35 cellular contexts compared by ENCODE assay signal in the genomic region with DNA sequence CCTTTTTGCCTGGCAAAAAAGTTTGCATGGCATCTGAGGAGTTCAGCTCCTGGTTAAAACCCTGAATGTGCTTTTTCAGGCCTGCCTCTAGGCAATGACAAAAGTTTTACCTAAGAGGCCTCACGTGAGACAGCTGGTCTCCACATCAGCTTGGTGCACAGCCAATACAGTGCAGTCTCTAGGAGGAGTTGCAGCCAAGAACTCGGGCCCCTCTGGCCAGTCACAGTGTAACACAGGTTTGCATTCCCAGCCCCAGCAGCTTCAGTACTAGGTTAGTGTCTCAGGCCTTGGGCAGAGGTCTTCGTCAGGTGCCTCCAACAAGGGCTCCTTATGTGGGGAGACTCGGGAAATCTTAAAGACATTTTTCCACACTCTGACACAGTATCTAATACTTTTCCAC.
"Had no signal": no experiment of that assay in that cellular context is flagged by ENCODE, and none has a peak within 500 bp of the region (broad histone marks: within the 10 kb centered on the region; RNA-seq: fewer than 3 reads in every experiment).

No MANE protein-coding gene starts in this region.

- H3K27ac Mint-ChIP-seq: activated CD4-positive, alpha-beta memory T cell treated with anti-CD3 and anti-CD28 coated beads for 36 hours; activated CD4-positive, alpha-beta T cell treated with anti-CD3 and anti-CD28 coated beads, Interleukin-2, amount 10 ng/mL, durations not matched to agents 24 days and 14 days; activated naive CD4-positive, alpha-beta T cell treated with anti-CD3 and anti-CD28 coated beads, Interleukin-2, amount 10 ng/mL, durations not matched to agents 7 days and 5 days; activated naive CD8-positive, alpha-beta T cell treated with anti-CD3 and anti-CD28 coated beads, Interleukin-2, amount 10 ng/mL, durations not matched to agents 7 days and 5 days; dendritic cell treated with granulocyte-macrophage colony-stimulating factor and Interleukin-4, amounts not matched to agents 40 ng/mL and 50 ng/mL, for 4 days; mesothelial cell of epicardium; naive B cell; stimulated activated memory B cell treated with anti-CD40 and anti-IgM and Interleukin-4, amounts not matched to agents 10 μg/mL and 1 μg/mL and 100 μg/mL, for 72 hours; stimulated activated naive CD8-positive, alpha-beta T cell treated with anti-CD3 and anti-CD28 coated beads, Interleukin-15, amount 100 ng/mL, for 72 hours; T-helper 1 cell treated with Interleukin-12 subunit alpha and Interleukin-12 subunit beta and Interleukin-4 antibody, amounts not matched to agents 30 μg/mL and 1 μg/mL, for 36 hours; type B pancreatic cell had no signal

- H3K36me3 ChIP-seq: esophagus squamous epithelium, gastrocnemius medialis, left lung, pancreas, prostate gland, sigmoid colon, WERI-Rb-1 had no signal

- H3K27ac ChIP-seq: epithelial cell of prostate, esophagus squamous epithelium, gastrocnemius medialis, left lung, pancreas, prostate gland, sigmoid colon, WERI-Rb-1 had no signal

- H3K36me3 Mint-ChIP-seq: activated CD4-positive, alpha-beta memory T cell treated with anti-CD3 and anti-CD28 coated beads for 36 hours; activated naive CD4-positive, alpha-beta T cell treated with anti-CD3 and anti-CD28 coated beads, Interleukin-2, amount 10 ng/mL, durations not matched to agents 7 days and 5 days; activated naive CD8-positive, alpha-beta T cell treated with anti-CD3 and anti-CD28 coated beads, Interleukin-2, amount 10 ng/mL, durations not matched to agents 7 days and 5 days; mesothelial cell of epicardium; naive B cell; stimulated activated memory B cell treated with anti-CD40 and anti-IgM and Interleukin-4, amounts not matched to agents 10 μg/mL and 1 μg/mL and 100 μg/mL, for 72 hours; type B pancreatic cell had no signal

- H3K4me1 Mint-ChIP-seq: activated CD4-positive, alpha-beta T cell treated with anti-CD3 and anti-CD28 coated beads, Interleukin-2, amount 10 ng/mL, durations not matched to agents 24 days and 14 days; activated naive CD4-positive, alpha-beta T cell treated with anti-CD3 and anti-CD28 coated beads, Interleukin-2, amount 10 ng/mL, durations not matched to agents 7 days and 5 days; activated naive CD8-positive, alpha-beta T cell treated with anti-CD3 and anti-CD28 coated beads, Interleukin-2, amount 10 ng/mL, durations not matched to agents 7 days and 5 days; mesothelial cell of epicardium; naive B cell; stimulated activated memory B cell treated with anti-CD40 and anti-IgM and Interleukin-4, amounts not matched to agents 10 μg/mL and 1 μg/mL and 100 μg/mL, for 72 hours; stimulated activated naive CD8-positive, alpha-beta T cell treated with anti-CD3 and anti-CD28 coated beads, Interleukin-15, amount 100 ng/mL, for 72 hours had no signal

- H3K9me3 ChIP-seq: esophagus squamous epithelium, gastrocnemius medialis, left lung, pancreas, prostate gland, sigmoid colon had no signal

- H3K4me3 ChIP-seq: esophagus squamous epithelium, gastrocnemius medialis, left lung, pancreas, prostate gland, sigmoid colon had no signal

- ATAC-seq: gastrocnemius medialis; left lung; pancreas; stimulated activated memory B cell treated with anti-CD40 and anti-IgM and Interleukin-4, amounts not matched to agents 10 μg/mL and 1 μg/mL and 100 μg/mL, for 72 hours; stimulated activated naive CD8-positive, alpha-beta T cell treated with anti-CD3 and anti-CD28 coated beads, Interleukin-15, amount 100 ng/mL, for 72 hours had no signal

- H3K4me1 ChIP-seq: esophagus squamous epithelium, gastrocnemius medialis, left lung, prostate gland, sigmoid colon had no signal

- DNase-seq: activated CD4-positive, alpha-beta memory T cell treated with anti-CD3 and anti-CD28 coated beads for 36 hours; activated CD4-positive, alpha-beta T cell treated with anti-CD3 and anti-CD28 coated beads, Interleukin-2, amount 10 ng/mL, durations not matched to agents 24 days and 14 days; activated CD4-positive, CD25-positive, alpha-beta regulatory T cell treated with anti-CD3 and anti-CD28 coated beads, Interleukin-2, amount 50 U/mL, for 72 hours; activated CD8-positive, alpha-beta memory T cell treated with anti-CD3 and anti-CD28 coated beads, Interleukin-2, amount 50 U/mL, for 4 hours; activated gamma-delta T cell; activated naive CD4-positive, alpha-beta T cell treated with anti-CD3 and anti-CD28 coated beads, Interleukin-2, amount 10 ng/mL, durations not matched to agents 7 days and 5 days; activated naive CD8-positive, alpha-beta T cell treated with anti-CD3 and anti-CD28 coated beads, Interleukin-2, amount 10 ng/mL, durations not matched to agents 7 days and 5 days; activated T-cell treated with anti-CD3 and anti-CD28 coated beads, Interleukin-2, amount 50 U/mL, for 1 hour; central memory CD4-positive, alpha-beta T cell; effector CD4-positive, alpha-beta T cell; esophagus squamous epithelium; gastrocnemius medialis; hypothalamus; kidney glomerular epithelial cell; left lung; mammary epithelial cell; naive B cell; nucleus accumbens; pancreas; retina; sigmoid colon; small intestine; stimulated activated CD4-positive, alpha-beta T cell treated with anti-CD3 and anti-CD28 coated beads, Interleukin-4, amount 100 ng/mL, for 24 hours; stimulated activated naive CD8-positive, alpha-beta T cell treated with anti-CD3 and anti-CD28 coated beads, Interleukin-15, amount 100 ng/mL, for 72 hours; substantia nigra; SW 1271; T-helper 9 cell; WERI-Rb-1 had no signal

- H3K27me3 ChIP-seq: esophagus squamous epithelium, gastrocnemius medialis, left lung, pancreas, sigmoid colon had no signal

- H3K4me3 Mint-ChIP-seq: activated CD4-positive, alpha-beta memory T cell treated with anti-CD3 and anti-CD28 coated beads for 36 hours; activated CD4-positive, alpha-beta T cell treated with anti-CD3 and anti-CD28 coated beads, Interleukin-2, amount 10 ng/mL, durations not matched to agents 24 days and 14 days; activated naive CD4-positive, alpha-beta T cell treated with anti-CD3 and anti-CD28 coated beads, Interleukin-2, amount 10 ng/mL, durations not matched to agents 7 days and 5 days; activated naive CD8-positive, alpha-beta T cell treated with anti-CD3 and anti-CD28 coated beads, Interleukin-2, amount 10 ng/mL, durations not matched to agents 7 days and 5 days; dendritic cell treated with granulocyte-macrophage colony-stimulating factor and Interleukin-4, amounts not matched to agents 40 ng/mL and 50 ng/mL, for 4 days; mesothelial cell of epicardium; stimulated activated memory B cell treated with anti-CD40 and anti-IgM and Interleukin-4, amounts not matched to agents 10 μg/mL and 1 μg/mL and 100 μg/mL, for 72 hours; stimulated activated naive CD8-positive, alpha-beta T cell treated with anti-CD3 and anti-CD28 coated beads, Interleukin-15, amount 100 ng/mL, for 72 hours; T-helper 1 cell treated with Interleukin-12 subunit alpha and Interleukin-12 subunit beta and Interleukin-4 antibody, amounts not matched to agents 30 μg/mL and 1 μg/mL, for 36 hours; type B pancreatic cell had no signal

- H3K9me3 Mint-ChIP-seq: activated CD4-positive, alpha-beta T cell treated with anti-CD3 and anti-CD28 coated beads, Interleukin-2, amount 10 ng/mL, durations not matched to agents 24 days and 14 days; activated naive CD8-positive, alpha-beta T cell treated with anti-CD3 and anti-CD28 coated beads, Interleukin-2, amount 10 ng/mL, durations not matched to agents 7 days and 5 days; dendritic cell treated with granulocyte-macrophage colony-stimulating factor and Interleukin-4, amounts not matched to agents 40 ng/mL and 50 ng/mL, for 4 days; mesothelial cell of epicardium; stimulated activated memory B cell treated with anti-CD40 and anti-IgM and Interleukin-4, amounts not matched to agents 10 μg/mL and 1 μg/mL and 100 μg/mL, for 72 hours; stimulated activated naive CD8-positive, alpha-beta T cell treated with anti-CD3 and anti-CD28 coated beads, Interleukin-15, amount 100 ng/mL, for 72 hours; type B pancreatic cell had no signal

- H3K27me3 Mint-ChIP-seq: activated CD4-positive, alpha-beta memory T cell treated with anti-CD3 and anti-CD28 coated beads for 36 hours; activated CD4-positive, alpha-beta T cell treated with anti-CD3 and anti-CD28 coated beads, Interleukin-2, amount 10 ng/mL, durations not matched to agents 24 days and 14 days; activated naive CD4-positive, alpha-beta T cell treated with anti-CD3 and anti-CD28 coated beads, Interleukin-2, amount 10 ng/mL, durations not matched to agents 7 days and 5 days; activated naive CD8-positive, alpha-beta T cell treated with anti-CD3 and anti-CD28 coated beads, Interleukin-2, amount 10 ng/mL, durations not matched to agents 7 days and 5 days; dendritic cell treated with granulocyte-macrophage colony-stimulating factor and Interleukin-4, amounts not matched to agents 40 ng/mL and 50 ng/mL, for 4 days; naive B cell; stimulated activated memory B cell treated with anti-CD40 and anti-IgM and Interleukin-4, amounts not matched to agents 10 μg/mL and 1 μg/mL and 100 μg/mL, for 72 hours; stimulated activated naive CD8-positive, alpha-beta T cell treated with anti-CD3 and anti-CD28 coated beads, Interleukin-15, amount 100 ng/mL, for 72 hours; type B pancreatic cell had no signal
